Comparison of ENCODE assay signal across 9 cellular contexts in genomic region chr16:75147968-75148310, GRCh38. TPM values are rescaled to one million over a fixed set of nuclear protein-coding genes. Genes with fewer than 3 reads are reported as not detected.
DNase-seq lines count a peak whose midpoint lies in the region; ATAC-seq, FAIRE-seq and TF ChIP-seq lines count a peak whose summit lies in the region.
"Had no signal": no experiment of that assay in that cellular context is flagged by ENCODE, and none has a peak within 500 bp of the region (broad histone marks: within the 10 kb centered on the region; RNA-seq: fewer than 3 reads in every experiment).

No MANE protein-coding gene starts in this region.

- peak overlapping the region; percentile 41; the same call in 1 of the 2 replicates for H3K4me2 ChIP-seq in GM12878 (ENCODE audit: control insufficient read depth, insufficient read depth)

- no peak for TF ChIP-seq EP300 in GM12878 (IDR thresholded peaks at IDR 0.05; ENCODE audit: borderline replicate concordance in 1 of 2, control insufficient read depth in 1 of 2, low read depth in 2 of 2, low read length in 2 of 2)

- no peak for TF ChIP-seq CTCF in heart right ventricle (IDR thresholded peaks at IDR 0.05)
- no peak for TF ChIP-seq CTCF in GM12878 (IDR thresholded peaks at IDR 0.05 in 2 of 3, conservative IDR thresholded peaks at IDR 0.05 in 1 of 3; ENCODE audit: control insufficient read depth in 2 of 3, extremely low read depth in 1 of 3, insufficient read depth in 1 of 3, low read depth in 3 of 3, low read length in 3 of 3)
- no peak for TF ChIP-seq CTCF in mesothelial cell of epicardium (IDR thresholded peaks at IDR 0.05; ENCODE audit: unreplicated experiment)
- no peak for TF ChIP-seq CTCF in vagina (IDR thresholded peaks at IDR 0.05)

- no peak for TF ChIP-seq POLR2A in GM12878 (IDR thresholded peaks at IDR 0.05; ENCODE audit: low read depth, low read length)
- TF ChIP-seq POLR2A in vagina (IDR thresholded peaks at IDR 0.05): no peak

- RAD21 ChIA-PET in GM12878 (lab: Charles Lee; ENCODE audit: unreplicated experiment): no interaction called here

- peaks cover 0 to 38% (median 19%) of the 10 kb centered on the region in 11 donors for H3K9me3 ChIP-seq in heart right ventricle
- no peaks in the 10 kb centered on the region for H3K9me3 ChIP-seq in right cardiac atrium (ENCODE audit: control insufficient read depth, low read length)
- peaks cover 9% of the 10 kb centered on the region for H3K9me3 ChIP-seq in GM12878 (replicated peaks; ENCODE audit: control insufficient read depth, insufficient read depth, low read length)
- peaks cover 8% of the 10 kb centered on the region for H3K9me3 ChIP-seq in vagina

- no TSS peak for BruUV-seq in GM12878 (replicated peaks; lab: Mats Ljungman, UMichigan)

- H2AFZ ChIP-seq in GM12878 (ENCODE audit: control insufficient read depth, low read depth, low read length): peak overlapping the region; percentile 72

- H3K9ac ChIP-seq in GM12878 (ENCODE audit: control insufficient read depth, insufficient read depth, low read length): no peak overlapping the region; the same call in 1 of the 2 replicates

- CTCF ChIA-PET in GM12878 (lab: Yijun Ruan, JAX): no interaction called here

- H3K4me1 Mint-ChIP-seq in mesothelial cell of epicardium: peaks cover 4% of the 10 kb centered on the region

- ATAC-seq in heart right ventricle (no peak), right cardiac atrium (no peak), GM12878 (no peak), HG03442 (IDR thresholded peaks at IDR 0.05; ENCODE audit: unreplicated experiment) (no peak), left lobe of liver (no peak)

- H3K36me3 ChIP-seq in heart right ventricle (peaks cover 0 to 19% (median 0%) of the 10 kb centered on the region in 9 donors), GM12878 (ENCODE audit: control insufficient read depth in 2 of 2, insufficient read depth in 2 of 2, low read length in 1 of 2) (no peaks in the 10 kb centered on the region), vagina (peaks cover 0 to 6% of the 10 kb centered on the region in 2 donors)

- H3K27me3 Mint-ChIP-seq in mesothelial cell of epicardium (ENCODE audit: low read depth): no peaks in the 10 kb centered on the region

- H3K27ac Mint-ChIP-seq in mesothelial cell of epicardium: no peak overlapping the region

- no peak for FAIRE-seq in GM12878 (lab: Jason Lieb, UNC)
- FAIRE-seq in urothelium cell line (lab: Jason Lieb, UNC): no peak
- FAIRE-seq: D721Med had no signal

- H3K4me3 Mint-ChIP-seq in mesothelial cell of epicardium: peak overlapping the region; percentile 86

- WGBS in heart right ventricle, 2 donors: 57 to 59% methylated on average over 3 of the region's 3 CpGs
- WGBS in right cardiac atrium: 56% methylated on average over 3 of the region's 3 CpGs
- 65% methylated on average over 3 of the region's 3 CpGs for WGBS in GM12878 (ENCODE audit: insufficient coverage, insufficient replicate concordance, low lambda C conversion rate, missing lambda C conversion rate)

- POLR2A ChIA-PET in GM12878 (lab: Charles Lee): no interaction called here

- peaks cover 5% of the 10 kb centered on the region for H3K79me2 ChIP-seq in GM12878 (ENCODE audit: control insufficient read depth, insufficient read depth, low read length)

- TF ChIP-seq RAD21 in GM12878 (IDR thresholded peaks at IDR 0.05; ENCODE audit: insufficient read depth, low read depth, low read length): no peak

- peaks cover 0 to 14% (median 10%) of the 10 kb centered on the region in 9 donors for H3K4me1 ChIP-seq in heart right ventricle
- H3K4me1 ChIP-seq in right cardiac atrium (ENCODE audit: control insufficient read depth, insufficient read depth, low read length): no peaks in the 10 kb centered on the region
- H3K4me1 ChIP-seq in GM12878 (ENCODE audit: control insufficient read depth, insufficient read depth, low read length): no peaks in the 10 kb centered on the region
- peaks cover 3% of the 10 kb centered on the region for H3K4me1 ChIP-seq in vagina

- H3K36me3 Mint-ChIP-seq in mesothelial cell of epicardium: peaks cover 28% of the 10 kb centered on the region

- SMC1A ChIA-PET in GM12878 (lab: Charles Lee; ENCODE audit: uncharacterized antibody, unreplicated experiment): no interaction called here

- H3K27me3 ChIP-seq in heart right ventricle: no peaks in the 10 kb centered on the region
- no peaks in the 10 kb centered on the region for H3K27me3 ChIP-seq in right cardiac atrium (ENCODE audit: control insufficient read depth, insufficient read depth)
- H3K27me3 ChIP-seq in GM12878 (replicated peaks in 1 of 2; ENCODE audit: control insufficient read depth in 2 of 2, insufficient read depth in 2 of 2, low read length in 1 of 2): no peaks in the 10 kb centered on the region
- no peaks in the 10 kb centered on the region for H3K27me3 ChIP-seq in vagina

- H3K27ac ChIP-seq in heart right ventricle (peak overlapping the region in 8 of 10 donors; percentile 95 to 100 (median 99)), right cardiac atrium (ENCODE audit: low read length) (no peak overlapping the region), GM12878 (ENCODE audit: control insufficient read depth, insufficient read depth) (no peak overlapping the region), vagina (peak overlapping the region; percentile 97)

- in situ Hi-C loops in GM12878 (cut with MboI): no loop called here

- H3K9me3 Mint-ChIP-seq in mesothelial cell of epicardium: peaks cover 30% of the 10 kb centered on the region

- intact Hi-C loops in heart right ventricle (cut with DNase I): no loop called here
- intact Hi-C loops in right cardiac atrium (cut with DNase I): no loop called here
- intact Hi-C loops in GM12878 (cut with micrococcal nuclease; ENCODE audit: unreplicated experiment): no loop called here
- intact Hi-C loops in vagina (cut with DNase I): no loop called here

- DNase-seq in heart right ventricle: no peak
- DNase-seq in right cardiac atrium: no peak
- no peak for DNase-seq in GM12878 (ENCODE audit: low read depth, low spot score)
- DNase-seq in mesothelial cell of epicardium (ENCODE audit: low spot score in 2 of 2, unreplicated experiment in 2 of 2): no peak
- no peak for DNase-seq in vagina (ENCODE audit: extremely low spot score in 2 of 2)
- no peak for DNase-seq in urothelium cell line (ENCODE audit: low spot score)
- DNase-seq in left lobe of liver (ENCODE audit: low spot score): no peak

- no peaks in the 10 kb centered on the region for H4K20me1 ChIP-seq in GM12878 (ENCODE audit: control insufficient read depth, insufficient read depth)

- H3K4me3 ChIP-seq in heart right ventricle (peak overlapping the region in 8 of 10 donors; percentile 71 to 100 (median 98)), right cardiac atrium (ENCODE audit: low read length) (no peak overlapping the region), GM12878 (no peak overlapping the region), vagina (peak overlapping the region in 1 of 2 donors; percentile 94)

RNA-seq across cellular contexts. Expression of gene ZFP1, which starts 0.4 kb away (rescaled TPM):
- total RNA-seq in heart right ventricle: 10 to 100 TPM in 2 of 10 donors, 1 to 10 TPM in 8; 4.2 to 11.5 (median 7.0) TPM
- 1 to 10 TPM; 3.0 to 4.7 TPM for polyA plus RNA-seq in heart right ventricle
- total RNA-seq in right cardiac atrium: 10 to 100 TPM in 1 of 4 donors, 1 to 10 TPM in 3; 6.4 to 11.2 (median 9.1) TPM
- polyA plus RNA-seq in right cardiac atrium: 3.8 TPM
- 17.0 and 17.3 TPM in 2 replicates for total RNA-seq in GM12878 (2013; cell fraction: nucleolus; rRNA removed)
- total RNA-seq in GM12878 (2014; rRNA removed): 12.8 and 15.1 TPM in 2 replicates
- 15.3 and 15.5 TPM in 2 replicates for total RNA-seq in GM12878 (2014; rRNA removed; fragmentation: Illumina TruSeq; extraction: Trizol)
- total RNA-seq in GM12878 (2021): 13.5 and 14.5 TPM in 2 replicates
- 3.3 TPM for polyA plus RNA-seq in GM12878 (2011; ENCODE audit: low read depth)
- 16.4 and 21.8 TPM in 2 replicates for polyA plus RNA-seq in GM12878 (2011; rRNA removed)
- polyA plus RNA-seq in GM12878 (2011; cell fraction: cytosol; rRNA removed): 6.4 and 6.8 TPM in 2 replicates
- polyA plus RNA-seq in GM12878 (2011; cell fraction: nucleus; rRNA removed): 4.7 and 5.4 TPM in 2 replicates
- polyA plus RNA-seq in GM12878 (2012): 7.7 and 10.3 TPM in 2 replicates
- polyA plus RNA-seq in GM12878 (2014; fragmentation: Illumina TruSeq; extraction: Trizol): 12.4 and 14.1 TPM in 2 replicates
- 1 to 10 TPM; 3.5 to 3.6 TPM for polyA plus RNA-seq in GM12878 (2014; fragmentation: Nextera tagmentation; extraction: Ambion mirVana)
- 4.9 and 6.4 TPM in 2 replicates for polyA plus RNA-seq in GM12878 (2014; rRNA removed)
- polyA plus RNA-seq in GM12878 (2016; fragmentation: Nextera tagmentation; extraction: Ambion mirVana): 10 to 100 TPM; 14.9 to 17.6 TPM
- 12.1 and 13.2 TPM in 2 replicates for polyA minus RNA-seq in GM12878 (2011; rRNA and poly(A)+ RNA removed)
- polyA minus RNA-seq in GM12878 (2011; cell fraction: cytosol; rRNA and poly(A)+ RNA removed): 9.6 and 10.6 TPM in 2 replicates
- polyA minus RNA-seq in GM12878 (2011; cell fraction: nucleus; rRNA and poly(A)+ RNA removed): 3.2 and 4.0 TPM in 2 replicates
- total RNA-seq in mesothelial cell of epicardium: 21.8 to 22.3 TPM (median 21.8 TPM) in 3 replicates
- total RNA-seq in vagina: 11.3 TPM
- total RNA-seq in left lobe of liver: 16.8 TPM

RNA-seq across cellular contexts. Expression of gene LDHD, which starts 31.4 kb away (rescaled TPM):
- total RNA-seq in heart right ventricle (100 to 1,000 TPM in 3 of 10 donors, 10 to 100 TPM in 7; 69.7 to 135 (median 94.9) TPM), right cardiac atrium (10 to 100 TPM; 28.2 to 55.9 (median 39.5) TPM), GM12878 (2014; rRNA removed) (not detected in 2 replicates), GM12878 (2014; rRNA removed; fragmentation: Illumina TruSeq; extraction: Trizol) (not detected in 2 replicates), GM12878 (2021) (0.10 TPM in 1 of 2 replicates, not detected in the other), mesothelial cell of epicardium (0.65 to 0.86 TPM (median 0.66 TPM) in 3 replicates), vagina (10.1 TPM), left lobe of liver (113 TPM)
- polyA plus RNA-seq in heart right ventricle (10 to 100 TPM; 60.7 to 69.5 TPM), right cardiac atrium (56.5 TPM), GM12878 (2011; rRNA removed) (not detected in 2 replicates), GM12878 (2014; fragmentation: Illumina TruSeq; extraction: Trizol) (not detected in 2 replicates), GM12878 (2014; fragmentation: Nextera tagmentation; extraction: Ambion mirVana) (not detected), GM12878 (2014; rRNA removed) (0.04 and 0.12 TPM in 2 replicates), GM12878 (2016; fragmentation: Nextera tagmentation; extraction: Ambion mirVana) (not detected)
- total RNA-seq in GM12878 (2013; cell fraction: nucleolus; rRNA removed): not detected in 2 replicates
- polyA plus RNA-seq in GM12878 (2011; ENCODE audit: low read depth): not detected
- not detected in 2 replicates for polyA plus RNA-seq in GM12878 (2011; cell fraction: cytosol; rRNA removed)
- not detected in 2 replicates for polyA plus RNA-seq in GM12878 (2011; cell fraction: nucleus; rRNA removed)
- polyA plus RNA-seq in GM12878 (2012): not detected in 2 replicates
- polyA minus RNA-seq in GM12878 (2011; rRNA and poly(A)+ RNA removed): not detected in 2 replicates
- not detected in 2 replicates for polyA minus RNA-seq in GM12878 (2011; cell fraction: cytosol; rRNA and poly(A)+ RNA removed)
- polyA minus RNA-seq in GM12878 (2011; cell fraction: nucleus; rRNA and poly(A)+ RNA removed): not detected in 2 replicates

RNA-seq across cellular contexts. Expression of gene CTRB2, which starts 59.0 kb away (rescaled TPM):
- 1 to 10 TPM in 7 of 10 donors, not detected in 3; 2.0 to 3.8 (median 2.8) TPM for total RNA-seq in heart right ventricle
- under 1 TPM in 1 of 2 donors, not detected in 1; 0.42 TPM for polyA plus RNA-seq in heart right ventricle
- 1 to 10 TPM in 1 of 4 donors, not detected in 3; 2.9 TPM for total RNA-seq in right cardiac atrium
- polyA plus RNA-seq in right cardiac atrium: 0.14 TPM
- not detected in 2 replicates for total RNA-seq in GM12878 (2013; cell fraction: nucleolus; rRNA removed)
- not detected in 2 replicates for total RNA-seq in GM12878 (2014; rRNA removed)
- total RNA-seq in GM12878 (2014; rRNA removed; fragmentation: Illumina TruSeq; extraction: Trizol): not detected in 2 replicates
- 8.9 and 9.4 TPM in 2 replicates for total RNA-seq in GM12878 (2021)
- polyA plus RNA-seq in GM12878 (2011; ENCODE audit: low read depth): not detected
- not detected in 2 replicates for polyA plus RNA-seq in GM12878 (2011; rRNA removed)
- not detected in 2 replicates for polyA plus RNA-seq in GM12878 (2011; cell fraction: cytosol; rRNA removed)
- not detected in 2 replicates for polyA plus RNA-seq in GM12878 (2011; cell fraction: nucleus; rRNA removed)
- not detected in 2 replicates for polyA plus RNA-seq in GM12878 (2012)
- polyA plus RNA-seq in GM12878 (2014; fragmentation: Illumina TruSeq; extraction: Trizol): not detected in 2 replicates
- not detected for polyA plus RNA-seq in GM12878 (2014; fragmentation: Nextera tagmentation; extraction: Ambion mirVana)
- polyA plus RNA-seq in GM12878 (2014; rRNA removed): not detected in 2 replicates
- polyA plus RNA-seq in GM12878 (2016; fragmentation: Nextera tagmentation; extraction: Ambion mirVana): not detected
- polyA minus RNA-seq in GM12878 (2011; rRNA and poly(A)+ RNA removed): not detected in 2 replicates
- not detected in 2 replicates for polyA minus RNA-seq in GM12878 (2011; cell fraction: cytosol; rRNA and poly(A)+ RNA removed)
- not detected in 2 replicates for polyA minus RNA-seq in GM12878 (2011; cell fraction: nucleus; rRNA and poly(A)+ RNA removed)
- not detected in 3 replicates for total RNA-seq in mesothelial cell of epicardium
- total RNA-seq in vagina: not detected
- total RNA-seq in left lobe of liver: 12.7 TPM

Comparison
In these comparisons a context has a peak if more than half of its experiments do, and no peak if none do; other contexts are left out.
1. H3K27ac ChIP-seq: peak in heart right ventricle (8 of 10) and vagina (single experiment); none in right cardiac atrium (single experiment) and GM12878 (single experiment).
2. H3K4me3 ChIP-seq: peak in heart right ventricle (8 of 10); none in right cardiac atrium (single experiment) and GM12878 (single experiment).